In the genomic region with DNA sequence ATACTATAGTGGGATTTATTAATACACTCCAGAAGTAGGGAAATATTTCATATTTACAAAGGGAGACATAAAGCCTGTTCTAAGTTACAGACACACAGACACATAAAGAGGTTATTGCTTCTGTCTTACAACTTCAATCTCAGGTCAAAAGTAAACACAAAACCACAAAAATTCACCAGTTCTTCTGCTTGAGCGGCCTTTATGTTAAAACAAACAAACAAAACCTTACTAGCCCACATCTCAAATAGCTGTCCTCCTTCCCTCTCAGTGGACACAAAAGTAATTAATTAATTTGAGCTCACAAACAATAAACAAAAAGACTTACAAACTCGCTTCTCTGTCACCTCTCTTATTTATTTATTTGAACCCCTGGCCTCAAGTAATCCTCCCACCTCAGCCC, we compare ENCODE assay signal across 1 cellular context.
TF ChIP-seq lines count a peak whose summit lies in the region.

No MANE protein-coding gene starts in this region.

TF ChIP-seq in IMR-90, 13 proteins besides CTCF, POLR2A, EP300 and RAD21:
- TF ChIP-seq CHD1 (IDR thresholded peaks at IDR 0.05; ENCODE audit: low read depth, low read length) (no peak), RCOR1 (IDR thresholded peaks at IDR 0.05; ENCODE audit: insufficient replicate concordance, low read length) (no peak), FOS (IDR thresholded peaks at IDR 0.05; ENCODE audit: low read depth, low read length) (no peak), RFX5 (IDR thresholded peaks at IDR 0.05; ENCODE audit: low read depth, low read length) (no peak)
